8 cellular contexts compared by ENCODE assay signal in the genomic region with DNA sequence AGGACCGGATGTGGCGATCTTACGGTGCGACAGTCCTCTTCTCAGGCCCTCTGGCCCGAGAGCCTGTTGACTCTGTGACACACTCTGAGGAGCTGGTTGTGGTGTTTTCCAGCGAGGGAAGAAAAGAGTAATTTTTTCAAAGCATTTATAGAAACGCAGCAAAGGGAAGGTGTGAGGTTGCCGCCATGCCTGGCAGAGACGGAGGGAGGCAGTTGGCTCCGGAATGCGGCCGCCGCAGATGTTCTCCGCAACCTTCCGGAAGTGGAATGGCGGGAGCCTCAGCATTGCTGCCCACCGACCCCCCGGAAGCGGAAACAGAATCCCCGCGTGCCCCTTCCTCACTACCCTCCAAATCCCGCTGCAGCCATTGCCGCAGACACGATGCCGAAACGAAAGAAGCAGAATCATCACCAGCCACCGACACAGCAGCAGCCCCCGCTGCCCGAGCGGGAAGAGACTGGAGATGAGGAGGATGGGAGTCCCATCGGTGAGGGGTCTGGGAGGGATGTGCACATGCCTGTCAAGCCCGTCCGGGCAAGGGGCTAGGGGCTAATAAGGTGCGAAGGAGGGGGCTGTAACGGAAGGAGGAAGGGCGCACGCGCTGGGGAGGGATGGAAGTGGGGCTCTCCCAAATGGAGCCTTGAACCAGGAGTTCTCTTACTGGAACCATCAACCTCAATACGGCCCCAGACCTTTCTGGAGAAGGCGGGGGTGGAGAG. TPM values are rescaled to one million over a fixed set of nuclear protein-coding genes. Genes with fewer than 3 reads are reported as not detected.
DNase-seq lines count a peak whose midpoint lies in the region; ATAC-seq, FAIRE-seq and TF ChIP-seq lines count a peak whose summit lies in the region.

A gene with protein sequence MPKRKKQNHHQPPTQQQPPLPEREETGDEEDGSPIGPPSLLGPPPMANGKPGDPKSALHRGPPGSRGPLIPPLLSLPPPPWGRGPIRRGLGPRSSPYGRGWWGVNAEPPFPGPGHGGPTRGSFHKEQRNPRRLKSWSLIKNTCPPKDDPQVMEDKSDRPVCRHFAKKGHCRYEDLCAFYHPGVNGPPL (plus strand): TSS at position 332 of the 719 bp plus-strand sequence. CDS start 50 bp downstream, at position 382.

- TF ChIP-seq POLR2A in A549 (IDR thresholded peaks at IDR 0.05; ENCODE audit: low read length): peak; percentile 49
- peak; percentile 56 for TF ChIP-seq POLR2A in GM18526 (IDR thresholded peaks at IDR 0.05; ENCODE audit: extremely low read depth, insufficient read length)

- H4K20me1 ChIP-seq in smooth muscle cell (ENCODE audit: low read depth): peaks cover 7% of the 10 kb centered on the region

- H3K4me3 ChIP-seq in A549 (peak within 1 kb of the TSS; percentile 88), brain microvascular endothelial cell (ENCODE audit: low read depth, low read length) (peak within 1 kb of the TSS; percentile 97), smooth muscle cell (peak within 1 kb of the TSS; percentile 88)

- WGBS in A549 (ENCODE audit: missing lambda C conversion rate): 2% methylated on average over 24 of the region's 40 CpGs
- WGBS in smooth muscle cell (ENCODE audit: low lambda C conversion rate): under 1% methylated on average over 40 of the region's 40 CpGs

- in situ Hi-C loops in brain microvascular endothelial cell (cut with HindIII; ENCODE audit: low pct_ligation_motif_present, low sequenced_read_pairs): no loop called here

- POLR2A ChIA-PET in A549 (lab: Yijun Ruan, JAX): interaction anchor here (0.6 to 1.7 kb wide), 6 partner anchors 10 to 59 kb away, joined by 3 to 15 read pairs (median 3); a partner anchor contains a TSS

- TF ChIP-seq CTCF in A549 (IDR thresholded peaks at IDR 0.05) (no peak), brain microvascular endothelial cell (IDR thresholded peaks at IDR 0.05; ENCODE audit: low read depth, low read length, missing control alignments) (no peak), smooth muscle cell (IDR thresholded peaks at IDR 0.05; ENCODE audit: borderline replicate concordance, insufficient read depth, poor library complexity, severe bottlenecking) (no peak)

- CTCF ChIA-PET in A549 (lab: Yijun Ruan, JAX): interaction anchor here (9.4 kb wide), 1 partner anchor 14 kb away, joined by 103 read pairs; no protein-coding TSS in a partner anchor

- no peaks in the 10 kb centered on the region for H3K9me3 ChIP-seq in A549
- no peaks in the 10 kb centered on the region for H3K9me3 ChIP-seq in smooth muscle cell (replicated peaks; ENCODE audit: low read depth)

- H3K4me2 ChIP-seq in A549 (peak within 1 kb of the TSS; percentile 93), smooth muscle cell (peak within 1 kb of the TSS; percentile 96)

- H3K27me3 ChIP-seq in brain microvascular endothelial cell (replicated peaks) (no peaks in the 10 kb centered on the region), smooth muscle cell (ENCODE audit: low read depth) (no peaks in the 10 kb centered on the region)

- H3K36me3 ChIP-seq in brain microvascular endothelial cell (replicated peaks) (peaks cover 7% of the 10 kb centered on the region), smooth muscle cell (ENCODE audit: low read depth) (no peaks in the 10 kb centered on the region)

- H3F3A ChIP-seq in smooth muscle cell (ENCODE audit: low read depth): no peaks in the 10 kb centered on the region

- ATAC-seq in A549 (peak; percentile 83 to 85), HG03060 (IDR thresholded peaks at IDR 0.05; ENCODE audit: low read depth, unreplicated experiment) (peak; percentile 41)

- DNase-seq in A549 (ENCODE audit: low read depth in 1 of 2, low spot score in 1 of 2): peak; percentile 67 to 93
- DNase-seq in NCI-H2107 (lab: John Stamatoyannopoulos, UW): peak; percentile 62
- DNase-seq in UCSD-AML1 (lab: John Stamatoyannopoulos, UW; ENCODE audit: unreplicated experiment): peak; percentile 91
- peak; percentile 91 for DNase-seq in brain microvascular endothelial cell
- DNase-seq in iPS-NIHi11 (ENCODE audit: low spot score): peak; percentile 80
- peak; percentile 68 for DNase-seq in smooth muscle cell (lab: John Stamatoyannopoulos, UW; ENCODE audit: unreplicated experiment)

- peaks cover 52% of the 10 kb centered on the region for H3K79me2 ChIP-seq in smooth muscle cell (ENCODE audit: low read depth)

- peak within 1 kb of the TSS; percentile 97 for H3K9ac ChIP-seq in smooth muscle cell (ENCODE audit: low read depth)

- H2AFZ ChIP-seq in smooth muscle cell (ENCODE audit: low read depth): peak within 1 kb of the TSS; percentile 79

- peak within 1 kb of the TSS; percentile 91 to 94 for H3K27ac ChIP-seq in A549
- H3K27ac ChIP-seq in brain microvascular endothelial cell: peak within 1 kb of the TSS; percentile 83
- H3K27ac ChIP-seq in smooth muscle cell (ENCODE audit: low read depth): peak within 1 kb of the TSS; percentile 99

- H3K4me1 ChIP-seq in A549 (peaks cover 13% of the 10 kb centered on the region; the same call in 2 of the 3 replicates), smooth muscle cell (ENCODE audit: low read depth) (peaks cover 12% of the 10 kb centered on the region)

- FAIRE-seq in A549 (lab: Jason Lieb, UNC): no peak

- no peak for TF ChIP-seq RAD21 in A549 (conservative IDR thresholded peaks at IDR 0.05 in 1 of 2, IDR thresholded peaks at IDR 0.05 in 1 of 2)

- no peak for TF ChIP-seq EP300 in A549 (IDR thresholded peaks at IDR 0.05)

TF ChIP-seq in A549, 52 proteins besides CTCF, POLR2A, EP300 and RAD21 (continues in another document):
- TF ChIP-seq, protein P1, sequence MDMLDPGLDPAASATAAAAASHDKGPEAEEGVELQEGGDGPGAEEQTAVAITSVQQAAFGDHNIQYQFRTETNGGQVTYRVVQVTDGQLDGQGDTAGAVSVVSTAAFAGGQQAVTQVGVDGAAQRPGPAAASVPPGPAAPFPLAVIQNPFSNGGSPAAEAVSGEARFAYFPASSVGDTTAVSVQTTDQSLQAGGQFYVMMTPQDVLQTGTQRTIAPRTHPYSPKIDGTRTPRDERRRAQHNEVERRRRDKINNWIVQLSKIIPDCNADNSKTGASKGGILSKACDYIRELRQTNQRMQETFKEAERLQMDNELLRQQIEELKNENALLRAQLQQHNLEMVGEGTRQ (IDR thresholded peaks at IDR 0.05): peak; percentile 22; the same call in 1 of the 2 replicates
- TF ChIP-seq JUNB (IDR thresholded peaks at IDR 0.05) (no peak), NR3C1 (IDR thresholded peaks at IDR 0.05) (no peak), MAFK (IDR thresholded peaks at IDR 0.05; ENCODE audit: partially characterized antibody) (peak; percentile 23), EHF (CRISPR knock-in tag; IDR thresholded peaks at IDR 0.05) (peak; percentile 81; the same call in 1 of the 2 replicates), KDM5A (IDR thresholded peaks at IDR 0.05) (peak; percentile 69), PHF8 (IDR thresholded peaks at IDR 0.05; ENCODE audit: borderline replicate concordance, low read depth) (peak; percentile 71; the same call in 1 of the 2 replicates), SREBF2 (IDR thresholded peaks at IDR 0.05) (no peak), ZNF302 (CRISPR knock-in tag; IDR thresholded peaks at IDR 0.05) (peak; percentile 53; the same call in 1 of the 2 replicates), HOXB5 (CRISPR knock-in tag; IDR thresholded peaks at IDR 0.05) (peak; percentile 56; the same call in 1 of the 2 replicates), HDAC2 (IDR thresholded peaks at IDR 0.05) (no peak; the same call in 1 of the 2 replicates)
- TF ChIP-seq, protein P2, sequence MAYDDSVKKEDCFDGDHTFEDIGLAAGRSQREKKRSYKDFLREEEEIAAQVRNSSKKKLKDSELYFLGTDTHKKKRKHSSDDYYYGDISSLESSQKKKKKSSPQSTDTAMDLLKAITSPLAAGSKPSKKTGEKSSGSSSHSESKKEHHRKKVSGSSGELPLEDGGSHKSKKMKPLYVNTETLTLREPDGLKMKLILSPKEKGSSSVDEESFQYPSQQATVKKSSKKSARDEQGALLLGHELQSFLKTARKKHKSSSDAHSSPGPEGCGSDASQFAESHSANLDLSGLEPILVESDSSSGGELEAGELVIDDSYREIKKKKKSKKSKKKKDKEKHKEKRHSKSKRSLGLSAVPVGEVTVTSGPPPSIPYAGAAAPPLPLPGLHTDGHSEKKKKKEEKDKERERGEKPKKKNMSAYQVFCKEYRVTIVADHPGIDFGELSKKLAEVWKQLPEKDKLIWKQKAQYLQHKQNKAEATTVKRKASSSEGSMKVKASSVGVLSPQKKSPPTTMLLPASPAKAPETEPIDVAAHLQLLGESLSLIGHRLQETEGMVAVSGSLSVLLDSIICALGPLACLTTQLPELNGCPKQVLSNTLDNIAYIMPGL (CRISPR knock-in tag; IDR thresholded peaks at IDR 0.05; ENCODE audit: borderline replicate concordance): 0 out of 2 replicates have a peak, but pooled peaks have one; percentile 39
- TF ChIP-seq, protein P3, sequence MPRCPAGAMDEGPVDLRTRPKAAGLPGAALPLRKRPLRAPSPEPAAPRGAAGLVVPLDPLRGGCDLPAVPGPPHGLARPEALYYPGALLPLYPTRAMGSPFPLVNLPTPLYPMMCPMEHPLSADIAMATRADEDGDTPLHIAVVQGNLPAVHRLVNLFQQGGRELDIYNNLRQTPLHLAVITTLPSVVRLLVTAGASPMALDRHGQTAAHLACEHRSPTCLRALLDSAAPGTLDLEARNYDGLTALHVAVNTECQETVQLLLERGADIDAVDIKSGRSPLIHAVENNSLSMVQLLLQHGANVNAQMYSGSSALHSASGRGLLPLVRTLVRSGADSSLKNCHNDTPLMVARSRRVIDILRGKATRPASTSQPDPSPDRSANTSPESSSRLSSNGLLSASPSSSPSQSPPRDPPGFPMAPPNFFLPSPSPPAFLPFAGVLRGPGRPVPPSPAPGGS (IDR thresholded peaks at IDR 0.05): peak; percentile 69; the same call in 2 of the 3 replicates
- TF ChIP-seq, protein P4, sequence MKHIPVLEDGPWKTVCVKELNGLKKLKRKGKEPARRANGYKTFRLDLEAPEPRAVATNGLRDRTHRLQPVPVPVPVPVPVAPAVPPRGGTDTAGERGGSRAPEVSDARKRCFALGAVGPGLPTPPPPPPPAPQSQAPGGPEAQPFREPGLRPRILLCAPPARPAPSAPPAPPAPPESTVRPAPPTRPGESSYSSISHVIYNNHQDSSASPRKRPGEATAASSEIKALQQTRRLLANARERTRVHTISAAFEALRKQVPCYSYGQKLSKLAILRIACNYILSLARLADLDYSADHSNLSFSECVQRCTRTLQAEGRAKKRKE (CRISPR knock-in tag; IDR thresholded peaks at IDR 0.05; ENCODE audit: low read depth): peak; percentile 37; the same call in 1 of the 2 replicates

RNA-seq across cellular contexts. Expression of the gene that starts here (rescaled TPM):
- 24.1 and 29.5 TPM in 2 replicates for polyA plus RNA-seq in A549 (2011; rRNA removed)
- 13.8 and 15.6 TPM in 2 replicates for polyA plus RNA-seq in A549 (2012; cell fraction: cytosol; rRNA removed)
- polyA plus RNA-seq in A549 (2012; cell fraction: nucleus; rRNA removed): 9.9 and 14.0 TPM in 2 replicates
- polyA plus RNA-seq in A549 (2017; fragmentation: RNase III; extraction: RNeasy Plus Mini Kit Qiagen cat#74134 plus additional on column Dnase treatment): 12.8 to 13.8 TPM (median 12.8 TPM) in 3 replicates
- 42.0 and 47.1 TPM in 2 replicates for polyA minus RNA-seq in A549 (2011; rRNA and poly(A)+ RNA removed)
- 12.7 and 29.4 TPM in 2 replicates for total RNA-seq in smooth muscle cell
- polyA plus RNA-seq in smooth muscle cell: 10.2 and 13.1 TPM in 2 replicates

Comparison
In these comparisons a context has a peak if more than half of its experiments do, and no peak if none do; other contexts are left out.
1. Peak in every context shown above with its lines: DNase-seq, ATAC-seq, H3K4me3 ChIP-seq and H3K27ac ChIP-seq.